Comparison of ENCODE assay signal across 8 cellular contexts in the genomic region with DNA sequence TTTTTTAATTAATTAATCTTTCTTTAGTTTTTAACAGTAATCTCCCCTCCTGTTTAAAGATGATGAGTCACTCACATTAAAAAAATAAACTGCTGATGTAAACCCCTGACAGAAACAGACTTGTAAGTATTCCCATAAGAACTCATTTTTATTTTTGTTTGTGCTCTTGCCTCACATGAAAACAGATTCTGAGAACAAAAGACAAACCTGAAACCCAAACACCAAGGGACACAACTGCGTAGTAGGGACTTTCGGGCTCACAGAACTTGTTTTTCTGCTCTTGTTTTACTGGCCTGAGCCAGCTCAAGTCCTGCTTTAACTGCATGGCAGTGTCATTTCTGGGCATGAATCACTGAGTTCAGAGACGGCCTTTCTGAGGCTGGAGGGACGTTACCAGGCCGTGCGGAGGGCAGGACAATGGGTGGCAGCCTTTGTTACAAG.
DNase-seq lines count a peak whose midpoint lies in the region; ATAC-seq and TF ChIP-seq lines count a peak whose summit lies in the region.

No MANE protein-coding gene starts in this region.

- DNase-seq in T1000 (lab: John Stamatoyannopoulos, UW) (peak; percentile 60), epidermal melanocyte (ENCODE audit: insufficient read length, low spot score) (peak; percentile 38), ureter (ENCODE audit: low spot score) (peak; percentile 78), SW 1271 (lab: John Stamatoyannopoulos, UW) (no peak), BE2C (no peak)

- ATAC-seq in GM18499 (IDR thresholded peaks at IDR 0.05; ENCODE audit: insufficient read depth, unreplicated experiment) (peak; percentile 61), HG02763 (IDR thresholded peaks at IDR 0.05; ENCODE audit: unreplicated experiment) (peak; percentile 71)

- peaks cover 24% of the 10 kb centered on the region for H3K4me1 ChIP-seq in mesodermal cell (ENCODE audit: control insufficient read depth, insufficient read depth, low read length, poor library complexity, severe bottlenecking)
- peaks cover 15% of the 10 kb centered on the region for H3K4me1 ChIP-seq in BE2C

- H3K9me3 ChIP-seq in mesodermal cell (ENCODE audit: control insufficient read depth, low read length) (no peaks in the 10 kb centered on the region), BE2C (no peaks in the 10 kb centered on the region)

- TF ChIP-seq CTCF in BE2C (IDR thresholded peaks at IDR 0.05; ENCODE audit: low read depth, low read length): no peak

- H3K27ac ChIP-seq in mesodermal cell (ENCODE audit: low read depth, low read length, severe bottlenecking): peak overlapping the region; percentile 84

- 49 to 66% methylated on average over 3 to 4 of the region's 6 CpGs for WGBS in mesodermal cell (ENCODE audit: insufficient coverage in 2 of 2), 2 experiments

- H3K4me3 ChIP-seq in mesodermal cell (ENCODE audit: extremely low read depth, insufficient read depth, low read length, poor library complexity, severe bottlenecking) (no peak overlapping the region), BE2C (ENCODE audit: low read depth, low read length) (no peak overlapping the region)

- H3K36me3 ChIP-seq in mesodermal cell (ENCODE audit: control insufficient read depth, insufficient read depth, low read length) (peaks cover 37% of the 10 kb centered on the region), BE2C (no peaks in the 10 kb centered on the region; the same call in 1 of the 2 replicates)

- no peaks in the 10 kb centered on the region for H3K27me3 ChIP-seq in BE2C

Comparison
In these comparisons a context has a peak if more than half of its experiments do, and no peak if none do; other contexts are left out.
1. DNase-seq: peak in T1000 (single experiment), epidermal melanocyte (single experiment) and ureter (single experiment); none in SW 1271 (0 of 2) and BE2C (single experiment).